Comparison of ENCODE assay signal across 13 cellular contexts in the genomic region with DNA sequence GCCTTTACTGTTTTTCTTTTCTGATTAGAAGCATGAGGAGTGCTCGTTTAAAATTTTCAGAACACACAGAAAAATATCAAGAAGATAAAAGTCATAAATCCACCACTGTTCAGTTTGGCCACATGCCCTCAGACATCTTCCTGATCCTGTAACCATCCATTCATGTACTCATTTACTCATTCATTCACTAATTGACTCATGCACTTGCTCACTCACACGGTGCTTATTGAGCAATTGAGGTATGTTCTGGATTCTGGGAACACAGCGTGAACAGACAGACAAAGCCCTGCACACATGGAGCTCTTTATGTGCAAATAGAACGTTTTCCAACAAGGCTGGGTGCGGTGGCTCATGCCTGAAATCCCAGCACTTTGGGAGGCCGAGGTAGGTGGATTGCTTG. TPM values are rescaled to one million over a fixed set of nuclear protein-coding genes. Genes with fewer than 3 reads are reported as not detected.
DNase-seq lines count a peak whose midpoint lies in the region; ATAC-seq and TF ChIP-seq lines count a peak whose summit lies in the region.
"Had no signal": no experiment of that assay in that cellular context is flagged by ENCODE, and none has a peak within 500 bp of the region (broad histone marks: within the 10 kb centered on the region; RNA-seq: fewer than 3 reads in every experiment).

No MANE protein-coding gene starts in this region.

- no peak overlapping the region for H3K4me3 ChIP-seq in choroid plexus epithelial cell (ENCODE audit: low read depth, low read length)

- DNase-seq in GM03348 (ENCODE audit: low spot score) = peak; percentile 59
- peak; percentile 8 for DNase-seq in NCI-H69 (lab: John Stamatoyannopoulos, UW)
- DNase-seq in choroid plexus epithelial cell (ENCODE audit: low read depth) = peak; percentile 64
- DNase-seq in omental fat pad (ENCODE audit: low spot score) = no peak
- no peak for DNase-seq in D341Med (ENCODE audit: low spot score)
- DNase-seq: activated CD4-positive, alpha-beta T cell treated with anti-CD3 and anti-CD28 coated beads, Interleukin-2, amount 10 ng/mL, durations not matched to agents 24 days and 14 days; HFFc6; kidney; NCI-H2029 treated with DMSO at 0.1 percent for 48 hours; RPMI8226 had no signal

- TF ChIP-seq CTCF in choroid plexus epithelial cell (conservative IDR thresholded peaks at IDR 0.05; ENCODE audit: low read depth, low read length) (no peak), omental fat pad (IDR thresholded peaks at IDR 0.05) (no peak)

- ATAC-seq in omental fat pad (ENCODE audit: low FRiP score) (peak; percentile 88), HG03280 (IDR thresholded peaks at IDR 0.05; ENCODE audit: unreplicated experiment) (no peak), GM18868 (IDR thresholded peaks at IDR 0.05; ENCODE audit: unreplicated experiment) (no peak)
- ATAC-seq: CD8-positive, alpha-beta T cell had no signal

RNA-seq across cellular contexts. Expression of a gene that starts 10.1 kb away (rescaled TPM):
- 10 to 100 TPM in 2 of 4 donors, 1 to 10 TPM in 2; 7.5 to 19.1 (median 9.6) TPM for total RNA-seq in omental fat pad

RNA-seq across cellular contexts. Expression of a gene that starts 21.2 kb away (rescaled TPM):
- 100 to 1,000 TPM in 1 of 4 donors, 10 to 100 TPM in 3; 36.8 to 170 (median 58.5) TPM for total RNA-seq in omental fat pad

RNA-seq across cellular contexts. Expression of a gene that starts 49.4 kb away (rescaled TPM):
- total RNA-seq in omental fat pad = 10 to 100 TPM; 24.9 to 41.3 (median 34.0) TPM

Comparison
In these comparisons a context has a peak if more than half of its experiments do, and no peak if none do; other contexts are left out.
1. DNase-seq: peak in GM03348 (single experiment), NCI-H69 (single experiment) and choroid plexus epithelial cell (single experiment); none in omental fat pad (single experiment) and D341Med (single experiment).